ENCODE assay signal across 22 cellular contexts in the genomic region with DNA sequence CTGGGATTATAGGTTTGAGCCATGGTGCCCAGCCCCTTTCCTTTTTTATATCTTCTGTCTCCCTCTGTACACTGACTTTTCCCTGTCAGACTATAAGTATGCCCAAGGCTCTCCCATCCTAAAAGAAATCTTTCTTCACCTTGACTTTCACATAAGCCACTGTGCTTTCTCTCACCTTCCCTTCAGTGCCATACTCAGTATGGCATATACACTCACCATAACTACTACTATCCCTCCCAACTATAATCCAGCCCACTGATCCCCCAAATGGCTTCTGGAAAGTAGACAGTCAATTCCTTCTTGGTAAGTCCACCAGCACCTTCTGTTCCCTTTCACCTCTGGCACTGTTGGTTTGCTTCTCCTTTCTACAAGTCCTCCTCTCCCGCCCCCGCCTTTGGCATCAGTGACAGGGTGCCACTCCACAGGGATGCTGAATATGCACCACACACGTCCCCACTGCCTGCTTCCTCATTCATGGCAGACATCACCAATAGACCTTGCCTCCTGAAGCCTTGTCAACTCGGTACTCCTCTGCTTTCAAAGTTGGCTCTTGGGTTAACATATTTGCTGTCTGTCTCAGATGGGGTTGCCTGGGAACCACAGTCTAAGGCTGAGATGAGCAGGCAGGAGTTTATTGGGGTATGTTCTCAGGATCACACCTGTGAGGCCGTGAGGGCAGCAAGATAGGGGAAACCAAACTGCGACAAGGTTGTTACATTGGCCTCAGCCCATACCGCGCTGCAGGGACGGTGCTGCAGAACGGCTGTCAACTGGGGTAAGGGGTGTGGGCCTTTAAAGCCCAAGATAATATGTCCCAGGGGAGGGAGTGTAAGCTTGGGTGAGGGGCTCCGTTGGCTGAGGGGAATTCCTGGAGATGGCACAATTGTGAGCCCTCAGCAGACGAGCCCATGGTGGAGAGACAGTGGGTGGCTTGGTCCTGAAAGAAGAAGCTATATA. TPM values are rescaled to one million over a fixed set of nuclear protein-coding genes. Genes with fewer than 3 reads are reported as not detected.
DNase-seq lines count a peak whose midpoint lies in the region; ATAC-seq lines count a peak whose summit lies in the region.
"Had no signal": no experiment of that assay in that cellular context is flagged by ENCODE, and none has a peak within 500 bp of the region (broad histone marks: within the 10 kb centered on the region; RNA-seq: fewer than 3 reads in every experiment).

No MANE protein-coding gene starts in this region.

- H3K79me1 ChIP-seq in mesenchymal stem cell (replicated peaks; ENCODE audit: low read length, poor library complexity, severe bottlenecking): no peaks in the 10 kb centered on the region

- no peak overlapping the region for H3K27ac ChIP-seq in mesenchymal stem cell (ENCODE audit: low read length, poor library complexity, severe bottlenecking)
- H3K27ac ChIP-seq: 22Rv1, BLaER1, ovary, WERI-Rb-1 had no signal

- no peaks in the 10 kb centered on the region for H3K9me3 Mint-ChIP-seq in central memory CD8-positive, alpha-beta T cell
- H3K9me3 Mint-ChIP-seq: activated CD8-positive, alpha-beta T cell treated with anti-CD3 and anti-CD28 coated beads for 36 hours; activated naive CD4-positive, alpha-beta T cell treated with anti-CD3 and anti-CD28 coated beads, Interleukin-2, amount 50 U/mL, for 24 hours; activated T-cell treated with anti-CD3 and anti-CD28 coated beads, Interleukin-2, amount 50 U/mL, for 4 hours had no signal

- no peaks in the 10 kb centered on the region for H3K9me3 ChIP-seq in mesenchymal stem cell (ENCODE audit: control insufficient read depth, low read length)
- H3K9me3 ChIP-seq: BLaER1, ovary had no signal

- H4K91ac ChIP-seq in mesenchymal stem cell (ENCODE audit: low read length): peak overlapping the region; percentile 87

- H2BK15ac ChIP-seq in mesenchymal stem cell (ENCODE audit: low read depth, poor library complexity, severe bottlenecking): peak overlapping the region; percentile 70

- peaks cover 11% of the 10 kb centered on the region for H3K4me1 ChIP-seq in mesenchymal stem cell (ENCODE audit: control insufficient read depth, insufficient read depth, low read depth, low read length)

- peak overlapping the region; percentile 24 to 27 for H3K4ac ChIP-seq in mesenchymal stem cell (ENCODE audit: low read depth in 1 of 2, low read length in 2 of 2)

- H3K36me3 Mint-ChIP-seq in central memory CD8-positive, alpha-beta T cell (ENCODE audit: insufficient read depth): peaks cover 1% of the 10 kb centered on the region
- H3K36me3 Mint-ChIP-seq: activated naive CD4-positive, alpha-beta T cell treated with anti-CD3 and anti-CD28 coated beads, Interleukin-2, amount 50 U/mL, for 24 hours had no signal

- peak overlapping the region in 1 of 2 experiments; percentile 69 for H3K14ac ChIP-seq in mesenchymal stem cell (ENCODE audit: low read length in 2 of 2)

- 94% methylated on average over 11 of the region's 12 CpGs for WGBS in mesenchymal stem cell

- H3K4me3 ChIP-seq in mesenchymal stem cell (ENCODE audit: insufficient read depth in 1 of 2, low read depth in 1 of 2, low read length in 2 of 2): no peak overlapping the region
- H3K4me3 ChIP-seq: BLaER1, coronary artery, ovary had no signal

- H2BK5ac ChIP-seq in mesenchymal stem cell (ENCODE audit: low read depth, low read length, poor library complexity, severe bottlenecking): no peak overlapping the region

- no peak overlapping the region for H3K27ac Mint-ChIP-seq in central memory CD8-positive, alpha-beta T cell (ENCODE audit: low read depth)
- H3K27ac Mint-ChIP-seq: activated CD8-positive, alpha-beta T cell treated with anti-CD3 and anti-CD28 coated beads for 36 hours; activated naive CD4-positive, alpha-beta T cell treated with anti-CD3 and anti-CD28 coated beads, Interleukin-2, amount 50 U/mL, for 24 hours had no signal

- no peaks in the 10 kb centered on the region for H3K4me1 Mint-ChIP-seq in central memory CD8-positive, alpha-beta T cell
- H3K4me1 Mint-ChIP-seq: activated naive CD4-positive, alpha-beta T cell treated with anti-CD3 and anti-CD28 coated beads, Interleukin-2, amount 50 U/mL, for 24 hours had no signal

- H3K18ac ChIP-seq in mesenchymal stem cell (ENCODE audit: low read depth in 1 of 2, low read length in 2 of 2): peak overlapping the region in 1 of 2 experiments; percentile 55

- peak overlapping the region; percentile 70 to 94 for H2BK12ac ChIP-seq in mesenchymal stem cell (ENCODE audit: low read length in 2 of 2)

- no peak overlapping the region for H3K4me3 Mint-ChIP-seq in central memory CD8-positive, alpha-beta T cell
- H3K4me3 Mint-ChIP-seq: activated CD8-positive, alpha-beta T cell treated with anti-CD3 and anti-CD28 coated beads for 36 hours; activated naive CD4-positive, alpha-beta T cell treated with anti-CD3 and anti-CD28 coated beads, Interleukin-2, amount 50 U/mL, for 24 hours; activated T-cell treated with anti-CD3 and anti-CD28 coated beads, Interleukin-2, amount 50 U/mL, for 4 hours had no signal

- H3K23ac ChIP-seq in mesenchymal stem cell (ENCODE audit: low read length in 2 of 2): no peak overlapping the region

- no peaks in the 10 kb centered on the region for H3K27me3 ChIP-seq in mesenchymal stem cell (ENCODE audit: control insufficient read depth in 1 of 2, insufficient read depth in 1 of 2, low read length in 2 of 2)
- H3K27me3 ChIP-seq: BLaER1, ovary had no signal

- H2AK5ac ChIP-seq in mesenchymal stem cell (ENCODE audit: low read length, severe bottlenecking): peak overlapping the region; percentile 17

- no peak overlapping the region for H2BK120ac ChIP-seq in mesenchymal stem cell (ENCODE audit: low read depth, low read length)

- DNase-seq in SIG-M5 treated with dmso at 0.1 percent for 504 hours (lab: John Stamatoyannopoulos, UW; ENCODE audit: unreplicated experiment) (peak; percentile 27), SIG-M5 (lab: John Stamatoyannopoulos, UW) (no peak), mesenchymal stem cell (no peak), T-helper 2 cell (no peak), mesenteric fat pad (ENCODE audit: low spot score) (no peak)
- DNase-seq in central memory CD8-positive, alpha-beta T cell (ENCODE audit: low spot score in 2 of 2): no peak
- DNase-seq in stimulated activated CD4-positive, alpha-beta T cell treated with anti-CD3 and anti-CD28 coated beads, Interleukin-1b, Interleukin-23, amount 100 ng/mL, for 48 hours: no peak
- DNase-seq: activated CD8-positive, alpha-beta T cell treated with anti-CD3 and anti-CD28 coated beads for 36 hours; activated T-cell treated with anti-CD3 and anti-CD28 coated beads, Interleukin-2, amount 50 U/mL, for 4 hours; foreskin fibroblast; kidney; NCI-H187 treated with DMSO at 0.1 percent for 48 hours; NCI-H446 treated with DMSO at 0.1 percent for 48 hours; SHP77 treated with DMSO at 0.1 percent for 48 hours; stimulated activated CD4-positive, alpha-beta T cell treated with anti-CD3 and anti-CD28 coated beads, Interleukin-4, amount 100 ng/mL, for 1 hour; WERI-Rb-1 had no signal

- no peaks in the 10 kb centered on the region for H3K27me3 Mint-ChIP-seq in central memory CD8-positive, alpha-beta T cell
- H3K27me3 Mint-ChIP-seq: activated CD8-positive, alpha-beta T cell treated with anti-CD3 and anti-CD28 coated beads for 36 hours; activated naive CD4-positive, alpha-beta T cell treated with anti-CD3 and anti-CD28 coated beads, Interleukin-2, amount 50 U/mL, for 24 hours had no signal

- H3K4me2 ChIP-seq in mesenchymal stem cell (ENCODE audit: low read length, poor library complexity, severe bottlenecking): no peak overlapping the region
- H3K4me2 ChIP-seq: BLaER1 had no signal

- no peak overlapping the region for H3K9ac ChIP-seq in mesenchymal stem cell (ENCODE audit: low read length)
- H3K9ac ChIP-seq: BLaER1 had no signal

- no peaks in the 10 kb centered on the region for H3K36me3 ChIP-seq in mesenchymal stem cell (ENCODE audit: control insufficient read depth in 1 of 2, insufficient read depth in 2 of 2, low read depth in 1 of 2, low read length in 2 of 2)
- H3K36me3 ChIP-seq: BLaER1, ovary, WERI-Rb-1 had no signal

- H4K8ac ChIP-seq in mesenchymal stem cell (ENCODE audit: low read length): peak overlapping the region; percentile 33

- ATAC-seq in central memory CD8-positive, alpha-beta T cell (replicated peaks; ENCODE audit: extremely low read depth, poor library complexity, severe bottlenecking): peak; percentile 28
- ATAC-seq in HG02840 (IDR thresholded peaks at IDR 0.05; ENCODE audit: low FRiP score, unreplicated experiment): no peak
- ATAC-seq: activated CD8-positive, alpha-beta T cell treated with anti-CD3 and anti-CD28 coated beads for 36 hours; activated T-cell treated with anti-CD3 and anti-CD28 coated beads, Interleukin-2, amount 50 U/mL, for 4 hours had no signal

- no peak overlapping the region for H2AFZ ChIP-seq in mesenchymal stem cell (ENCODE audit: low read depth, low read length)

RNA-seq across cellular contexts. Expression of a gene that starts 7.2 kb away (rescaled TPM):
- 688 TPM for polyA plus RNA-seq in mesenchymal stem cell (2013, experiment 1 of 2)
- polyA plus RNA-seq in mesenchymal stem cell (2013, experiment 2 of 2): 698 TPM
- 1,414 TPM for total RNA-seq in mesenteric fat pad
